ENCODE assay signal across 25 cellular contexts in genomic region chr1:2880086-2880485, GRCh38.
"Had no signal": no experiment of that assay in that cellular context is flagged by ENCODE, and none has a peak within 500 bp of the region (broad histone marks: within the 10 kb centered on the region; RNA-seq: fewer than 3 reads in every experiment).

No MANE protein-coding gene starts in this region.

- ATAC-seq: effector memory CD8-positive, alpha-beta T cell; esophagus mucosa; foreskin keratinocyte; gastrocnemius medialis; gastroesophageal sphincter; heart left ventricle; heart right ventricle had no signal

- H3K27me3 Mint-ChIP-seq: dendritic cell treated with granulocyte-macrophage colony-stimulating factor and Interleukin-4, amounts not matched to agents 40 ng/mL and 50 ng/mL, for 4 days had no signal

- H3K36me3 ChIP-seq: colonic mucosa, esophagus muscularis mucosa, esophagus squamous epithelium, gastrocnemius medialis, gastroesophageal sphincter, heart left ventricle, heart right ventricle had no signal

- H3K9me3 ChIP-seq: colonic mucosa, esophagus muscularis mucosa, esophagus squamous epithelium, gastrocnemius medialis, gastroesophageal sphincter, heart left ventricle, heart right ventricle had no signal

- H3K4me3 Mint-ChIP-seq: dendritic cell treated with granulocyte-macrophage colony-stimulating factor and Interleukin-4, amounts not matched to agents 40 ng/mL and 50 ng/mL, for 4 days; effector memory CD8-positive, alpha-beta T cell; endodermal cell had no signal

- DNase-seq: colonic mucosa; cortex of kidney; dermis blood vessel endothelial cell; dorsolateral prefrontal cortex; effector CD4-positive, alpha-beta T cell; effector CD8-positive, alpha-beta T cell; effector memory CD4-positive, alpha-beta T cell; effector memory CD8-positive, alpha-beta T cell; endodermal cell; erythroblast; esophagus squamous epithelium; foreskin fibroblast; foreskin keratinocyte; foreskin melanocyte; gastrocnemius medialis; glutamatergic neuron; head of caudate nucleus; heart left ventricle; heart right ventricle had no signal

- H3K4me1 ChIP-seq: colonic mucosa, foreskin keratinocyte, gastrocnemius medialis had no signal

- H3K27ac Mint-ChIP-seq: dendritic cell treated with granulocyte-macrophage colony-stimulating factor and Interleukin-4, amounts not matched to agents 40 ng/mL and 50 ng/mL, for 4 days; endodermal cell had no signal

- H3K27ac ChIP-seq: colonic mucosa, coronary artery, dorsolateral prefrontal cortex, epithelial cell of prostate, esophagus muscularis mucosa, esophagus squamous epithelium, foreskin keratinocyte, gastrocnemius medialis, gastroesophageal sphincter, heart left ventricle, heart right ventricle had no signal

- H3K4me1 Mint-ChIP-seq: endodermal cell had no signal

- H3K4me3 ChIP-seq: colonic mucosa, coronary artery, dorsolateral prefrontal cortex, esophagus muscularis mucosa, esophagus squamous epithelium, gastrocnemius medialis, gastroesophageal sphincter, heart left ventricle, heart right ventricle had no signal

- H3K27me3 ChIP-seq: colonic mucosa, foreskin keratinocyte had no signal
